In genomic region chr1:209012443-209013196, GRCh38 we compare ENCODE assay signal across 25 cellular contexts.
DNase-seq lines count a peak whose midpoint lies in the region; ATAC-seq lines count a peak whose summit lies in the region.
"Had no signal": no experiment of that assay in that cellular context is flagged by ENCODE, and none has a peak within 500 bp of the region (broad histone marks: within the 10 kb centered on the region; RNA-seq: fewer than 3 reads in every experiment).

No MANE protein-coding gene starts in this region.

- H3K9me3 ChIP-seq in esophagus (ENCODE audit: control insufficient read depth in 2 of 2, insufficient read depth in 1 of 2, low read depth in 1 of 2, low read length in 1 of 2) = no peaks in the 10 kb centered on the region
- H3K9me3 ChIP-seq: testis, vagina had no signal

- peak; percentile 77 for DNase-seq in DMS153 treated with DMSO at 0.1 percent for 48 hours (lab: John Stamatoyannopoulos, UW; ENCODE audit: unreplicated experiment)
- peak; percentile 91 for DNase-seq in NCI-H1105 treated with DMSO at 0.1 percent for 48 hours (lab: John Stamatoyannopoulos, UW)
- DNase-seq in NCI-H345 (lab: John Stamatoyannopoulos, UW) = peak; percentile 51
- no peak for DNase-seq in HCEC 1CT
- no peak for DNase-seq in pons (ENCODE audit: low spot score)
- DNase-seq: activated CD4-positive, alpha-beta T cell treated with anti-CD3 and anti-CD28 coated beads for 48 hours; activated T-cell treated with anti-CD3 and anti-CD28 coated beads, Interleukin-2, amount 50 U/mL, for 4 hours; brain microvascular endothelial cell; COR-L47; effector CD4-positive, alpha-beta T cell; EL; foreskin melanocyte; hypothalamus; left ventricle myocardium superior; natural killer cell; stimulated activated CD4-positive, alpha-beta T cell treated with anti-CD3 and anti-CD28 coated beads, Interleukin-4, amount 100 ng/mL, for 24 hours; stimulated activated naive B cell treated with anti-CD40 and anti-IgM and Interleukin-4, amounts not matched to agents 10 μg/mL and 1 μg/mL and 100 μg/mL, for 72 hours; testis had no signal

- no peaks in the 10 kb centered on the region for H3K4me1 ChIP-seq in esophagus (ENCODE audit: control insufficient read depth in 2 of 2, insufficient read depth in 2 of 2, low read length in 1 of 2)
- H3K4me1 ChIP-seq: right atrium auricular region, testis, vagina had no signal

- H3K27ac ChIP-seq in esophagus (ENCODE audit: low read depth in 2 of 2, low read length in 1 of 2) = peak overlapping the region; percentile 3 to 20
- H3K27ac ChIP-seq: brain microvascular endothelial cell, right atrium auricular region, RWPE1, SK-N-MC, testis, vagina had no signal

- WGBS in esophagus, 2 donors = 49 to 54% methylated on average over 6 of the region's 6 CpGs

- ATAC-seq in GM18502 (IDR thresholded peaks at IDR 0.05; ENCODE audit: poor library complexity, unreplicated experiment) (no peak), HG02798 (IDR thresholded peaks at IDR 0.05; ENCODE audit: poor library complexity, unreplicated experiment) (no peak)
- ATAC-seq: activated T-cell treated with anti-CD3 and anti-CD28 coated beads, Interleukin-2, amount 50 U/mL, for 4 hours; left ventricle myocardium superior; natural killer cell; stimulated activated naive B cell treated with anti-CD40 and anti-IgM and Interleukin-4, amounts not matched to agents 10 μg/mL and 1 μg/mL and 100 μg/mL, for 72 hours had no signal

- no peaks in the 10 kb centered on the region for H3K27me3 ChIP-seq in esophagus (ENCODE audit: control insufficient read depth in 1 of 2, insufficient read depth in 2 of 2, low read length in 2 of 2)
- H3K27me3 ChIP-seq: brain microvascular endothelial cell, right atrium auricular region, testis, vagina had no signal

- H3K4me3 ChIP-seq in esophagus (ENCODE audit: low read depth in 1 of 2, low read length in 2 of 2) = no peak overlapping the region
- H3K4me3 ChIP-seq: right atrium auricular region, SK-N-MC, testis, vagina had no signal

- no peaks in the 10 kb centered on the region for H3K36me3 ChIP-seq in esophagus (ENCODE audit: control insufficient read depth in 2 of 2, insufficient read depth in 2 of 2, low read length in 1 of 2)
- H3K36me3 ChIP-seq: brain microvascular endothelial cell, right atrium auricular region, vagina had no signal

Comparison
In these comparisons a context has a peak if more than half of its experiments do, and no peak if none do; other contexts are left out.
1. DNase-seq: peak in DMS153 treated with DMSO at 0.1 percent for 48 hours (single experiment), NCI-H1105 treated with DMSO at 0.1 percent for 48 hours (single experiment) and NCI-H345 (single experiment); none in HCEC 1CT (single experiment) and pons (single experiment).